21 cellular contexts compared by ENCODE assay signal in the genomic region with DNA sequence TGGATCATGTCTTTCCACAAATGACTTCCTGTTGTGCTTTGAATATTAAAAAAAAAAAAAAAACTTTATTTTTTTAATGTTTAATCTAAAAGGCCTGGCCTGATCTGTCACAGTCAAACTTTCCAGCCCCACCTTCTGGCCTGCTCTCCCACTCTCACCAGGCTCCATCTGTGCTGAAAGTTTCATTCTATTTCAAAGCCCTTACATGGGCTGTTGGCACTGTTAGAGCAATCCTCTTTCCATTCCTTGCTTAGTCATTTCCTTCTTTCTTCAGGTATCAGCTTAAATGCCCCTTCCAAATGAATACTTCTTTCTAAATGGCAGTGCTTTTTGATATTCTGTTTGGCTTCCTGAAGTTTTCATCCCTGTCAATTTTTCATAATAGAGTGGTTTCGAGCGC.
DNase-seq lines count a peak whose midpoint lies in the region; ATAC-seq and TF ChIP-seq lines count a peak whose summit lies in the region.
"Had no signal": no experiment of that assay in that cellular context is flagged by ENCODE, and none has a peak within 500 bp of the region (broad histone marks: within the 10 kb centered on the region; RNA-seq: fewer than 3 reads in every experiment).

No MANE protein-coding gene starts in this region.

- dilution Hi-C loops in mammary epithelial cell (cut with HindIII; ENCODE audit: low sequenced_read_pairs), result no loop called here

- ATAC-seq in HG02610 (IDR thresholded peaks at IDR 0.05; ENCODE audit: unreplicated experiment), result no peak
- ATAC-seq in heart left ventricle, result no peak
- ATAC-seq: CD8-positive, alpha-beta T cell; HCT116; HepG2 had no signal

- in situ Hi-C loops in mammary epithelial cell (cut with MboI; ENCODE audit: low sequenced_read_pairs in 2 of 2), result no loop called here

- CTCF ChIA-PET in mammary epithelial cell (lab: Charles Lee; ENCODE audit: low non-redundant PET), result no interaction called here

- intact Hi-C loops in mammary epithelial cell (cut with micrococcal nuclease) (loop anchor here (10.0 kb wide), 1 partner anchor 537 kb away; the partner anchor contains the start of gene LINGO2), heart left ventricle (cut with DNase I) (no loop called here)

- DNase-seq in DMS53 (lab: John Stamatoyannopoulos, UW) (peak; percentile 12), DMS53 treated with DMSO at 0.1 percent for 48 hours (lab: John Stamatoyannopoulos, UW; ENCODE audit: unreplicated experiment) (no peak), NCI-H446 treated with DMSO at 0.1 percent for 48 hours (lab: John Stamatoyannopoulos, UW) (peak; percentile 35), mammary epithelial cell (peak; percentile 52), renal cortical epithelial cell (ENCODE audit: low read depth) (peak; percentile 21), heart left ventricle (no peak)
- DNase-seq in activated CD4-positive, CD25-positive, alpha-beta regulatory T cell (lab: John Stamatoyannopoulos, UW), result no peak
- DNase-seq: CD8-positive, alpha-beta T cell; DND-41; MG63; NCI-H1092; NCI-H146; NCI-H2107; NCI-H748 treated with DMSO at 0.1 percent for 48 hours; PC-9 had no signal

- H3K4me2 ChIP-seq in mammary epithelial cell (ENCODE audit: insufficient read depth, low read depth, low read length), result no peak overlapping the region
- H3K4me2 ChIP-seq: BLaER1, KMS-11, PC-9 had no signal

- H2AFZ ChIP-seq in mammary epithelial cell (ENCODE audit: low read depth, low read length), result no peak overlapping the region
- H2AFZ ChIP-seq: PC-9 had no signal

- no peak for TF ChIP-seq POLR2A in heart left ventricle (IDR thresholded peaks at IDR 0.05)

- WGBS in mammary epithelial cell (ENCODE audit: low coverage, missing lambda C conversion rate), result 100% methylated on average over 2 of the region's 2 CpGs
- WGBS in heart left ventricle, 4 donors, result 90 to 96% (median 94%) methylated on average over 2 of the region's 2 CpGs

- H3K9ac ChIP-seq in mammary epithelial cell (ENCODE audit: insufficient read depth, low read length), result no peak overlapping the region
- H3K9ac ChIP-seq: BLaER1, KMS-11 had no signal

- TF ChIP-seq CTCF in mammary epithelial cell (conservative IDR thresholded peaks at IDR 0.05 in 1 of 2, IDR thresholded peaks at IDR 0.05 in 1 of 2; ENCODE audit: extremely low read depth in 1 of 2, insufficient read depth in 1 of 2, low read depth in 1 of 2, low read length in 2 of 2) (no peak), heart left ventricle (IDR thresholded peaks at IDR 0.05) (no peak)

- H3K36me3 ChIP-seq in mammary epithelial cell (ENCODE audit: insufficient read depth, low read length) (no peaks in the 10 kb centered on the region), heart left ventricle (no peaks in the 10 kb centered on the region)
- H3K36me3 ChIP-seq: BLaER1, MG63 had no signal

- H3K9me3 ChIP-seq in mammary epithelial cell (replicated peaks; ENCODE audit: insufficient read depth, low read length) (no peaks in the 10 kb centered on the region), heart left ventricle (peaks cover 0 to 5% (median 0%) of the 10 kb centered on the region in 12 donors)
- H3K9me3 ChIP-seq: BLaER1, MG63 had no signal

- no peaks in the 10 kb centered on the region for H3K79me2 ChIP-seq in mammary epithelial cell (ENCODE audit: insufficient read depth, low read length)

- H3K4me1 ChIP-seq in mammary epithelial cell (ENCODE audit: insufficient read depth, low read length) (peaks cover 5% of the 10 kb centered on the region), heart left ventricle (no peaks in the 10 kb centered on the region)
- H3K4me1 ChIP-seq: BLaER1 had no signal

- H3K27me3 ChIP-seq in mammary epithelial cell (ENCODE audit: insufficient read depth, low read length) (no peaks in the 10 kb centered on the region), heart left ventricle (no peaks in the 10 kb centered on the region)
- H3K27me3 ChIP-seq: BLaER1, MG63 had no signal

- H4K20me1 ChIP-seq in mammary epithelial cell (ENCODE audit: insufficient read depth, low read length), result no peaks in the 10 kb centered on the region
- H4K20me1 ChIP-seq: BLaER1 had no signal

- no TSS peak for BruUV-seq in mammary epithelial cell (replicated peaks; lab: Mats Ljungman, UMichigan)

- H3K27ac ChIP-seq in mammary epithelial cell (ENCODE audit: insufficient read depth, low read depth, low read length) (no peak overlapping the region), heart left ventricle (no peak overlapping the region)
- H3K27ac ChIP-seq: 22Rv1, BLaER1, KMS-11, PC-9 had no signal

- H3K4me3 ChIP-seq in mammary epithelial cell (replicated peaks in 1 of 3; ENCODE audit: insufficient read depth in 1 of 3, low read depth in 2 of 3, low read length in 3 of 3) (no peak overlapping the region), heart left ventricle (no peak overlapping the region)
- H3K4me3 ChIP-seq: BLaER1, MG63, PC-9 had no signal

Comparison
In these comparisons a context has a peak if more than half of its experiments do, and no peak if none do; other contexts are left out.
1. DNase-seq: peak in DMS53 (single experiment), NCI-H446 treated with DMSO at 0.1 percent for 48 hours (single experiment), mammary epithelial cell (single experiment) and renal cortical epithelial cell (single experiment); none in DMS53 treated with DMSO at 0.1 percent for 48 hours (single experiment), activated CD4-positive, CD25-positive, alpha-beta regulatory T cell (0 of 4) and heart left ventricle (0 of 5).